In genomic region chr4:117001077-117001476, GRCh38 we compare ENCODE assay signal across 13 cellular contexts.
DNase-seq lines count a peak whose midpoint lies in the region; ATAC-seq and TF ChIP-seq lines count a peak whose summit lies in the region.
"Had no signal": no experiment of that assay in that cellular context is flagged by ENCODE, and none has a peak within 500 bp of the region (broad histone marks: within the 10 kb centered on the region; RNA-seq: fewer than 3 reads in every experiment).

No MANE protein-coding gene starts in this region.

- TF ChIP-seq CTCF in GM13977 (IDR thresholded peaks at IDR 0.05; ENCODE audit: extremely low read depth, insufficient read depth, missing control alignments) = no peak
- TF ChIP-seq CTCF in epithelial cell of proximal tubule (conservative IDR thresholded peaks at IDR 0.05; ENCODE audit: low read depth, low read length) = no peak
- no peak for TF ChIP-seq CTCF in tibial artery (IDR thresholded peaks at IDR 0.05)

- H3K27ac ChIP-seq in tibial artery = no peak overlapping the region
- H3K27ac ChIP-seq: Peyer's patch, psoas muscle had no signal

- ATAC-seq in GM21619 (IDR thresholded peaks at IDR 0.05; ENCODE audit: unreplicated experiment) (peak; percentile 87), HG03280 (IDR thresholded peaks at IDR 0.05; ENCODE audit: unreplicated experiment) (peak; percentile 82), GM19328 (IDR thresholded peaks at IDR 0.05; ENCODE audit: unreplicated experiment) (no peak)
- ATAC-seq: psoas muscle; stimulated activated naive CD8-positive, alpha-beta T cell treated with anti-CD3 and anti-CD28 coated beads, Interleukin-15, Interleukin-2, amounts not matched to agents 100 U/mL and 50 U/mL, for 24 hours had no signal

- H3K27me3 ChIP-seq in tibial artery = no peaks in the 10 kb centered on the region
- H3K27me3 ChIP-seq: Peyer's patch had no signal

- in situ Hi-C loops in GM13977 (cut with MboI; ENCODE audit: low pct_unique_long_range_greater_than_20kb, low sequenced_read_pairs, unreplicated experiment) = no loop called here

- intact Hi-C loops in tibial artery (cut with DNase I; ENCODE audit: low total_unique reads) = no loop called here

- no peaks in the 10 kb centered on the region for H3K9me3 ChIP-seq in tibial artery
- H3K9me3 ChIP-seq: Peyer's patch, psoas muscle had no signal

- no peak overlapping the region for H3K4me3 ChIP-seq in epithelial cell of proximal tubule (ENCODE audit: low read depth, low read length)
- H3K4me3 ChIP-seq in tibial artery = no peak overlapping the region
- H3K4me3 ChIP-seq: Peyer's patch, psoas muscle had no signal

- H3K4me1 ChIP-seq in tibial artery = no peaks in the 10 kb centered on the region
- H3K4me1 ChIP-seq: Peyer's patch, psoas muscle had no signal

- H3K36me3 ChIP-seq in tibial artery = no peaks in the 10 kb centered on the region
- H3K36me3 ChIP-seq: Peyer's patch had no signal

- DNase-seq in GM13977 (ENCODE audit: low spot score) (peak; percentile 4), epithelial cell of proximal tubule (ENCODE audit: low read depth) (peak; percentile 15), T-helper 2 cell (no peak), tibial artery (no peak)
- no peak for DNase-seq in activated CD8-positive, alpha-beta memory T cell treated with anti-CD3 and anti-CD28 coated beads, Interleukin-2, amount 50 U/mL, for 4 hours
- DNase-seq: Peyer's patch; psoas muscle; stimulated activated CD4-positive, alpha-beta T cell treated with anti-CD3 and anti-CD28 coated beads, Interleukin-4, amount 100 ng/mL, for 1 hour; stimulated activated naive CD8-positive, alpha-beta T cell treated with anti-CD3 and anti-CD28 coated beads, Interleukin-15, Interleukin-2, amounts not matched to agents 100 U/mL and 50 U/mL, for 24 hours; T1000 had no signal

Comparison
In these comparisons a context has a peak if more than half of its experiments do, and no peak if none do; other contexts are left out.
1. DNase-seq: peak in GM13977 (single experiment) and epithelial cell of proximal tubule (single experiment); none in activated CD8-positive, alpha-beta memory T cell treated with anti-CD3 and anti-CD28 coated beads, Interleukin-2, amount 50 U/mL, for 4 hours (single experiment), T-helper 2 cell (0 of 5) and tibial artery (0 of 2).